ENCODE assay signal across 1 cellular context in genomic region chr11:64007629-64008282, GRCh38.
TF ChIP-seq lines count a peak whose summit lies in the region.

No MANE protein-coding gene starts in this region.

TF ChIP-seq in K562, 482 proteins besides CTCF, POLR2A, EP300 and RAD21 (continued from another document and continues in another):
- TF ChIP-seq THRA (IDR thresholded peaks at IDR 0.05) (no peak), ARHGAP35 (IDR thresholded peaks at IDR 0.05; ENCODE audit: partially characterized antibody) (no peak), PML (IDR thresholded peaks at IDR 0.05; ENCODE audit: low read length) (peak; percentile 81), ZNF444 (CRISPR knock-in tag; IDR thresholded peaks at IDR 0.05) (no peak), RERE (CRISPR knock-in tag; IDR thresholded peaks at IDR 0.05; ENCODE audit: borderline replicate concordance) (no peak), ZFPM2 (CRISPR knock-in tag; IDR thresholded peaks at IDR 0.05) (no peak), SMARCC2 (IDR thresholded peaks at IDR 0.05; ENCODE audit: low read depth) (peak; percentile 65; the same call in 1 of the 2 replicates), SMARCB1 (IDR thresholded peaks at IDR 0.05; ENCODE audit: insufficient read length, low read depth) (no peak), BHLHE40 (IDR thresholded peaks at IDR 0.05; ENCODE audit: low read length) (peak; percentile 99), U2AF1 (optimal IDR thresholded peaks at IDR 0.05; ENCODE audit: low read depth, low read length) (no peak), PPARD (CRISPR knock-in tag; IDR thresholded peaks at IDR 0.05) (no peak), PHF8 (IDR thresholded peaks at IDR 0.05; ENCODE audit: borderline replicate concordance, low read length) (no peak), RBFOX2 (IDR thresholded peaks at IDR 0.05; ENCODE audit: low read depth, low read length) (peak; percentile 54; the same call in 1 of the 2 replicates), HBP1 (CRISPR knock-in tag; IDR thresholded peaks at IDR 0.05) (no peak), NFXL1 (CRISPR knock-in tag; IDR thresholded peaks at IDR 0.05) (no peak), SMARCA5 (IDR thresholded peaks at IDR 0.05) (no peak), USF1 (CRISPR knock-in tag; IDR thresholded peaks at IDR 0.05) (no peak), KDM4B (IDR thresholded peaks at IDR 0.05; ENCODE audit: borderline replicate concordance in 2 of 2, low read depth in 1 of 2) (peak in 1 of 2 experiments; percentile 75; a peak in 1 of 4 replicates), ELF1 (tag; IDR thresholded peaks at IDR 0.05) (no peak), CTCFL (IDR thresholded peaks at IDR 0.05; ENCODE audit: borderline replicate concordance, insufficient read depth, low read depth, low read length, poor library complexity, severe bottlenecking) (peak; percentile 68), TEAD1 (CRISPR knock-in tag; IDR thresholded peaks at IDR 0.05) (no peak), RAD51 (IDR thresholded peaks at IDR 0.05; ENCODE audit: borderline replicate concordance, low read depth) (peak; percentile 34; the same call in 1 of the 2 replicates), LEF1 (IDR thresholded peaks at IDR 0.05) (peak; percentile 79), ZNF282 (CRISPR knock-in tag; IDR thresholded peaks at IDR 0.05) (no peak), AFF4 (CRISPR knock-in tag; IDR thresholded peaks at IDR 0.05) (0 out of 2 replicates have a peak, but pooled peaks have one; percentile 53), NR2C2 (CRISPR knock-in tag; IDR thresholded peaks at IDR 0.05) (0 out of 2 replicates have a peak, but pooled peaks have one; percentile 9), NR2C2 (tag; IDR thresholded peaks at IDR 0.05) (0 out of 2 replicates have a peak, but pooled peaks have one; percentile 13), HCFC1 (IDR thresholded peaks at IDR 0.05; ENCODE audit: low read depth, low read length) (peak; percentile 27; the same call in 1 of the 2 replicates), KHSRP (IDR thresholded peaks at IDR 0.05) (no peak), RBBP5 (IDR thresholded peaks at IDR 0.05; ENCODE audit: borderline replicate concordance, insufficient read depth, low read length, poor library complexity, severe bottlenecking) (no peak), PCBP2 (IDR thresholded peaks at IDR 0.05; ENCODE audit: low read depth, low read length, poor library complexity, severe bottlenecking) (no peak), NRF1 (conservative IDR thresholded peaks at IDR 0.05 in 1 of 2, IDR thresholded peaks at IDR 0.05 in 1 of 2) (peak; percentile 60 to 66), ARID1B (IDR thresholded peaks at IDR 0.05) (peak; percentile 96), MTA1 (IDR thresholded peaks at IDR 0.05; ENCODE audit: borderline replicate concordance) (peak; percentile 85), NONO (IDR thresholded peaks at IDR 0.05; ENCODE audit: low read depth in 2 of 2, low read length in 1 of 2) (peak in 1 of 2 experiments; percentile 89; a peak in 2 of 4 replicates), E2F3 (CRISPR knock-in tag; IDR thresholded peaks at IDR 0.05) (no peak), CXXC5 (CRISPR knock-in tag; IDR thresholded peaks at IDR 0.05) (peak; percentile 100), ETS1 (conservative IDR thresholded peaks at IDR 0.05; ENCODE audit: control insufficient read depth, low read depth, low read length) (peak; percentile 84), JUN (IDR thresholded peaks at IDR 0.05; ENCODE audit: borderline replicate concordance, low read depth, low read length) (peak; percentile 43; the same call in 1 of the 2 replicates), JUN (CRISPR knock-in tag; IDR thresholded peaks at IDR 0.05; ENCODE audit: borderline replicate concordance) (no peak), ARID4B (CRISPR knock-in tag; IDR thresholded peaks at IDR 0.05) (no peak), RB1 (IDR thresholded peaks at IDR 0.05; ENCODE audit: low read depth) (peak; percentile 90), PHF20 (IDR thresholded peaks at IDR 0.05; ENCODE audit: partially characterized antibody) (peak; percentile 70), MAZ (CRISPR knock-in tag; conservative IDR thresholded peaks at IDR 0.05 in 1 of 2, IDR thresholded peaks at IDR 0.05 in 1 of 2) (peak; percentile 89 to 91)
